ENCODE assay signal across 11 cellular contexts in genomic region chr10:115432188-115432819, GRCh38.
DNase-seq lines count a peak whose midpoint lies in the region; FAIRE-seq and TF ChIP-seq lines count a peak whose summit lies in the region.
"Had no signal": no experiment of that assay in that cellular context is flagged by ENCODE, and none has a peak within 500 bp of the region (broad histone marks: within the 10 kb centered on the region; RNA-seq: fewer than 3 reads in every experiment).

No MANE protein-coding gene starts in this region.

- intact Hi-C loops in posterior vena cava (cut with DNase I) = no loop called here

- H3K4me3 ChIP-seq in epithelial cell of proximal tubule (ENCODE audit: low read depth, low read length) = no peak overlapping the region
- H3K4me3 ChIP-seq: SJCRH30 had no signal

- TF ChIP-seq CTCF in epithelial cell of proximal tubule (conservative IDR thresholded peaks at IDR 0.05; ENCODE audit: low read depth, low read length) = peak; percentile 68

- DNase-seq in SKM-1 treated with dmso at 0.1 percent for 144 hours (lab: John Stamatoyannopoulos, UW; ENCODE audit: unreplicated experiment) (peak; percentile 19), SKM-1 (lab: John Stamatoyannopoulos, UW; ENCODE audit: unreplicated experiment) (no peak), NCI-H774 (lab: John Stamatoyannopoulos, UW) (peak; percentile 2), epithelial cell of proximal tubule (ENCODE audit: low read depth) (no peak), superior temporal gyrus (ENCODE audit: extremely low spot score) (peak; percentile 14), urothelium cell line (ENCODE audit: low spot score) (no peak), posterior vena cava (ENCODE audit: low spot score) (no peak), HPDE6-E6E7 (ENCODE audit: extremely low spot score) (no peak)
- DNase-seq: CD8-positive, alpha-beta T cell; naive thymus-derived CD4-positive, alpha-beta T cell had no signal

- no peak for FAIRE-seq in urothelium cell line (lab: Jason Lieb, UNC)

Comparison
In these comparisons a context has a peak if more than half of its experiments do, and no peak if none do; other contexts are left out.
1. DNase-seq: peak in SKM-1 treated with dmso at 0.1 percent for 144 hours (single experiment), NCI-H774 (single experiment) and superior temporal gyrus (single experiment); none in SKM-1 (single experiment), epithelial cell of proximal tubule (single experiment), urothelium cell line (single experiment), posterior vena cava (single experiment) and HPDE6-E6E7 (single experiment).